Comparison of ENCODE assay signal across 8 cellular contexts in the genomic region with DNA sequence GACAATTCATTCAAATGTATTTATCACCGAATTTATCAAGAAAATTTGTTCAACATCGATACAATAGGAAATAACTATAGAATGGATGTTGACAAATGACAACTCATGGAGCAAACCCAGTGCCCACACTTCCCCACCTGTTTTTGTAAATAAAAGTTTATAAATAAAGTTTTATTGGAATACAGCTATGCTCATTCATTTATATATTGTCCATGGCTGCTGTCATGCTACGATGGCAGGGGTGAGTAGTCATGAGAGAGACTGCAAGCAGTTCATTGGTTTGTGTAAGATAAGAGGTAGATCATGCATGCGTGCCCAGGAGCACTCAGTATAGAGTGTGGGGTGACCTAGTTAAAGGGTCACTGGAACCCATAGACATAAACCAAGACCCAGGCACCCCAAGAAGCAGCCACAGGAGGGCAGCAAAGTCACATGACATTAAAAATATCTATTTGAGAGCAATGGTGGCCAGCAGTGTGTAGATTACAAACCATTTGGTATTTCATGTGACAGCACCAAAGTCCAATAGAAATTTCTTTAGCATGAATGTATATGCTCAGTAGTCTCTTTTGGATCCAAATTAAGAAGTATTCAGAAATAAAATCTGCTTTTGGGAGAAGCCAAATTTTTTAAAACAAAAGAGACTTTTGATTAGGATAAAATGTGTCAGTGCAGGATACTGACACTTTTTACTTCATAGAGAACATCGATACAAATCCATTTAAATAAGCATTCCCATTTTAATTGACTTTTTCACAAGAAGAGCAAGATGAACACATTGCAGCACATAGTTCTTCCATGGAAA.
DNase-seq lines count a peak whose midpoint lies in the region; ATAC-seq and TF ChIP-seq lines count a peak whose summit lies in the region.

No MANE protein-coding gene starts in this region.

- no peaks in the 10 kb centered on the region for H3K36me3 Mint-ChIP-seq in activated CD4-positive, alpha-beta T cell treated with anti-CD3 and anti-CD28 coated beads for 36 hours (ENCODE audit: low read depth)

- H3K27ac ChIP-seq in ascending aorta: no peak overlapping the region

- H3K36me3 ChIP-seq in ascending aorta: no peaks in the 10 kb centered on the region

- no peaks in the 10 kb centered on the region for H3K4me1 Mint-ChIP-seq in activated CD4-positive, alpha-beta T cell treated with anti-CD3 and anti-CD28 coated beads for 36 hours

- intact Hi-C loops in activated CD4-positive, alpha-beta T cell treated with anti-CD3 and anti-CD28 coated beads for 36 hours (cut with DNase I, micrococcal nuclease): no loop called here
- intact Hi-C loops in ascending aorta (cut with DNase I): loop anchor here (10.0 kb wide), 2 partner anchors 239 to 1319 kb away; no protein-coding TSS in a partner anchor

- peak in 2 of 3 experiments; percentile 41 to 58 for TF ChIP-seq CTCF in ascending aorta (IDR thresholded peaks at IDR 0.05)

- H3K27me3 ChIP-seq in ascending aorta: no peaks in the 10 kb centered on the region

- CTCF ChIA-PET in activated CD4-positive, alpha-beta T cell treated with anti-CD3 and anti-CD28 coated beads for 36 hours (lab: Charles Lee): interaction anchor here (1.2 kb wide), 1 partner anchor 27 kb away, joined by 3 read pairs; no protein-coding TSS in a partner anchor

- H3K27me3 Mint-ChIP-seq in activated CD4-positive, alpha-beta T cell treated with anti-CD3 and anti-CD28 coated beads for 36 hours: peaks cover 2% of the 10 kb centered on the region

- DNase-seq in activated CD4-positive, alpha-beta T cell treated with anti-CD3 and anti-CD28 coated beads for 36 hours: peak; percentile 50
- no peak for DNase-seq in activated CD4-positive, alpha-beta T cell treated with anti-CD3 and anti-CD28 coated beads for 1 hour
- DNase-seq in Kasumi-1 (lab: John Stamatoyannopoulos, UW): peak; percentile 48 to 61
- DNase-seq in ascending aorta (ENCODE audit: low spot score in 2 of 2): no peak
- DNase-seq in left lobe of liver (ENCODE audit: low spot score): no peak
- no peak for DNase-seq in NCI-H1694 treated with DMSO at 0.1 percent for 48 hours (lab: John Stamatoyannopoulos, UW)

- H3K4me1 ChIP-seq in ascending aorta: no peaks in the 10 kb centered on the region

- H3K4me3 Mint-ChIP-seq in activated CD4-positive, alpha-beta T cell treated with anti-CD3 and anti-CD28 coated beads for 36 hours: no peak overlapping the region

- POLR2A ChIA-PET in activated CD4-positive, alpha-beta T cell treated with anti-CD3 and anti-CD28 coated beads for 36 hours (lab: Charles Lee): no interaction called here

- peaks cover 0 to 9% of the 10 kb centered on the region in 2 donors for H3K9me3 ChIP-seq in ascending aorta

- ATAC-seq in activated CD4-positive, alpha-beta T cell treated with anti-CD3 and anti-CD28 coated beads for 36 hours: no peak
- ATAC-seq in left lobe of liver: peak; percentile 66
- no peak for ATAC-seq in HG02840 (IDR thresholded peaks at IDR 0.05; ENCODE audit: low FRiP score, unreplicated experiment)
- ATAC-seq in GM18502 (IDR thresholded peaks at IDR 0.05; ENCODE audit: poor library complexity, unreplicated experiment): no peak

- H3K27ac Mint-ChIP-seq in activated CD4-positive, alpha-beta T cell treated with anti-CD3 and anti-CD28 coated beads for 36 hours: no peak overlapping the region

- no peaks in the 10 kb centered on the region for H3K9me3 Mint-ChIP-seq in activated CD4-positive, alpha-beta T cell treated with anti-CD3 and anti-CD28 coated beads for 36 hours (ENCODE audit: low read depth)

- H3K4me3 ChIP-seq in ascending aorta: no peak overlapping the region

Comparison
In these comparisons a context has a peak if more than half of its experiments do, and no peak if none do; other contexts are left out.
1. DNase-seq: peak in activated CD4-positive, alpha-beta T cell treated with anti-CD3 and anti-CD28 coated beads for 36 hours (single experiment) and Kasumi-1 (2 of 2); none in activated CD4-positive, alpha-beta T cell treated with anti-CD3 and anti-CD28 coated beads for 1 hour (single experiment), ascending aorta (0 of 2), left lobe of liver (single experiment) and NCI-H1694 treated with DMSO at 0.1 percent for 48 hours (single experiment).